Comparison of ENCODE assay signal across 28 cellular contexts in genomic region chr3:38475716-38476115, GRCh38.
"Had no signal": no experiment of that assay in that cellular context is flagged by ENCODE, and none has a peak within 500 bp of the region (broad histone marks: within the 10 kb centered on the region; RNA-seq: fewer than 3 reads in every experiment).

No MANE protein-coding gene starts in this region.

- H3K4me3 Mint-ChIP-seq: activated CD8-positive, alpha-beta T cell treated with anti-CD3 and anti-CD28 coated beads, Interleukin-2, amount 10 ng/mL, durations not matched to agents 7 days and 5 days; activated naive CD4-positive, alpha-beta T cell treated with anti-CD3 and anti-CD28 coated beads for 36 hours; activated naive CD8-positive, alpha-beta T cell treated with anti-CD3 and anti-CD28 coated beads for 36 hours; activated T-cell treated with anti-CD3 and anti-CD28 coated beads, Interleukin-2, amount 50 U/mL, for 4 hours; WTC11 had no signal

- H3K4me1 ChIP-seq: SJCRH30 had no signal

- ATAC-seq: activated CD8-positive, alpha-beta T cell treated with anti-CD3 and anti-CD28 coated beads, Interleukin-2, amount 10 ng/mL, durations not matched to agents 7 days and 5 days; activated T-cell treated with anti-CD3 and anti-CD28 coated beads, Interleukin-2, amount 50 U/mL, for 4 hours; SK-N-SH treated with all-trans-retinoic acid at 6 μM for 48 hours; WTC11 had no signal

- H3K36me3 ChIP-seq: SJCRH30 had no signal

- DNase-seq: activated CD4-positive, alpha-beta T cell treated with anti-CD3 and anti-CD28 coated beads for 48 hours; activated CD4-positive, alpha-beta T cell treated with anti-CD3 and anti-CD28 coated beads, Interleukin-2, amount 50 U/mL, for 4 hours; activated CD4-positive, CD25-positive, alpha-beta regulatory T cell treated with anti-CD3 and anti-CD28 coated beads, Interleukin-2, amount 50 U/mL, for 72 hours; activated CD8-positive, alpha-beta T cell treated with anti-CD3 and anti-CD28 coated beads, Interleukin-2, amount 10 ng/mL, durations not matched to agents 7 days and 5 days; activated gamma-delta T cell; activated naive CD4-positive, alpha-beta T cell treated with anti-CD3 and anti-CD28 coated beads for 36 hours; activated naive CD8-positive, alpha-beta T cell treated with anti-CD3 and anti-CD28 coated beads for 36 hours; activated T-cell treated with anti-CD3 and anti-CD28 coated beads, Interleukin-2, amount 50 U/mL, for 4 hours; adrenal gland; anterior cingulate cortex; caudate nucleus; KG1; NCI-H1092; NCI-H1417; NCI-H2029; NCI-H2107; NCI-H345; NCI-H510A treated with DMSO at 0.1 percent for 48 hours; NCI-H69; NK-92 treated with Interleukin-12 subunit alpha and Interleukin-12 subunit beta, amount 100 ng/mL, for 24 hours; Peyer's patch; Right ventricle myocardium superior; SJCRH30; SW 1271 had no signal

- H3K27ac Mint-ChIP-seq: activated CD8-positive, alpha-beta T cell treated with anti-CD3 and anti-CD28 coated beads, Interleukin-2, amount 10 ng/mL, durations not matched to agents 7 days and 5 days; activated naive CD4-positive, alpha-beta T cell treated with anti-CD3 and anti-CD28 coated beads for 36 hours; activated naive CD8-positive, alpha-beta T cell treated with anti-CD3 and anti-CD28 coated beads for 36 hours had no signal

- H3K4me3 ChIP-seq: adrenal gland, breast epithelium, Peyer's patch, SJCRH30 had no signal

- H3K9me3 Mint-ChIP-seq: activated naive CD4-positive, alpha-beta T cell treated with anti-CD3 and anti-CD28 coated beads for 36 hours had no signal

- H3K9me3 ChIP-seq: adrenal gland, breast epithelium, Peyer's patch, SJCRH30 had no signal

- H3K27ac ChIP-seq: adrenal gland, breast epithelium, Peyer's patch, RWPE1, SJCRH30 had no signal

- H3K27me3 ChIP-seq: adrenal gland, breast epithelium, Peyer's patch, SJCRH30 had no signal

- H3K27me3 Mint-ChIP-seq: activated naive CD8-positive, alpha-beta T cell treated with anti-CD3 and anti-CD28 coated beads for 36 hours had no signal
